In the genomic region with DNA sequence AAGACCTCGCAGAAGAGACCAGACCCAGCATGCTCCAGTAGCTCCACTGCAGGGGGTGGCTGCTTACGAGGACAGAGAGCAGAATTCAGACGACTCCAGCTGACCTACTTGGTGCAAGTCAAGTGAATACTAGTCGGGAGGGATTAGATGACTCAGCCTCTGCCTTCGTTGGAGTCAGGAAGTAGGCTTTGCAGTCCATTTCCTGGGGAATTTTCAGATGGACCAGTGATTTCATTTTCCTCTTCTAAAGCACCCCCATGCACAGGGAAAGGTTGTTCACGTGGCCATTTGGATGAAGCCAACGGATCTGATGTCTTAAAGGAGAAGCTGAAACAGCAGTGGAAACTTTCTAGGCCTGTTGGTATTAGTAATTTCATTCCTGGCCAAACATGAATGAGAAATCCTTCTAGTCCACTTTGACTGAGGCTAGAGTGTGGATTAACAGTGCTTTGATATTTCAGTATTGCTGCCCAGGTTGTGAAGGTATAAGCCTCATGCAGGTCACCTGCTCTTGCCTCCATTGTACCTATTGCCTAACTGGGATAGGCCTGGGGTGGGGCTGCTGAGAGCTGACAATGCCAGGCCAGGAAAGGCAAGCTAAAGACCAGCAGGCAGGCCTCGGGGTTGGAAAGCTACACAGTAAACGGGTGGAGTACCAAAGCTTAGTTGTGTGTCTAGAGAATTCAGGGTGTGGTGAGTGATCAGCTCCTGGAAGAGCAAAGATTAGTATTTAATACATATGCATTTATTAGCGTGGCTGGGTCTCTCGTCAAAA, we compare ENCODE assay signal across 8 cellular contexts.
DNase-seq lines count a peak whose midpoint lies in the region; ATAC-seq lines count a peak whose summit lies in the region.

No MANE protein-coding gene starts in this region.

- H3K79me2 ChIP-seq in Karpas-422 (ENCODE audit: low read length): no peaks in the 10 kb centered on the region

- H3K27me3 ChIP-seq in Karpas-422 (ENCODE audit: low read length): no peaks in the 10 kb centered on the region

- no peak overlapping the region for H3K4me2 ChIP-seq in Karpas-422 (ENCODE audit: low read depth, low read length, poor library complexity, severe bottlenecking)

- no peaks in the 10 kb centered on the region for H4K20me1 ChIP-seq in Karpas-422 (ENCODE audit: insufficient read depth, low read depth, low read length)

- no peak overlapping the region for H3K27ac ChIP-seq in Karpas-422 (ENCODE audit: low read length)

- no peaks in the 10 kb centered on the region for H3K4me1 ChIP-seq in Karpas-422 (ENCODE audit: low read length)

- no peak for ATAC-seq in GM18909 (IDR thresholded peaks at IDR 0.05; ENCODE audit: poor library complexity, unreplicated experiment)

- no peaks in the 10 kb centered on the region for H3K9me3 ChIP-seq in Karpas-422 (ENCODE audit: low read length)

- no peak overlapping the region for H3K4me3 ChIP-seq in Karpas-422 (ENCODE audit: low read length)

- no peak overlapping the region for H2AFZ ChIP-seq in Karpas-422 (ENCODE audit: low read length)

- DNase-seq in DMS53 (lab: John Stamatoyannopoulos, UW): peak; percentile 65
- DNase-seq in NCI-H226: peak; percentile 96
- peak; percentile 99 for DNase-seq in dermis blood vessel endothelial cell
- DNase-seq in non-pigmented ciliary epithelial cell (ENCODE audit: low read depth): peak; percentile 99
- no peak for DNase-seq in DMS153 treated with DMSO at 0.1 percent for 48 hours (lab: John Stamatoyannopoulos, UW; ENCODE audit: unreplicated experiment)
- no peak for DNase-seq in NCI-H524 treated with DMSO at 0.1 percent for 48 hours (lab: John Stamatoyannopoulos, UW)
- no peak for DNase-seq in Karpas-422

- H3K9ac ChIP-seq in Karpas-422 (ENCODE audit: low read length): no peak overlapping the region

- H3K9me2 ChIP-seq in Karpas-422 (replicated peaks; ENCODE audit: insufficient read depth, low read length): no peaks in the 10 kb centered on the region

- H3K36me3 ChIP-seq in Karpas-422 (ENCODE audit: insufficient read depth, low read length): no peaks in the 10 kb centered on the region

Comparison
In these comparisons a context has a peak if more than half of its experiments do, and no peak if none do; other contexts are left out.
1. DNase-seq: peak in DMS53 (single experiment), NCI-H226 (single experiment), dermis blood vessel endothelial cell (single experiment) and non-pigmented ciliary epithelial cell (single experiment); none in DMS153 treated with DMSO at 0.1 percent for 48 hours (single experiment), NCI-H524 treated with DMSO at 0.1 percent for 48 hours (single experiment) and Karpas-422 (single experiment).